26 cellular contexts compared by ENCODE assay signal in genomic region chr15:26806574-26806973, GRCh38. TPM values are rescaled to one million over a fixed set of nuclear protein-coding genes. Genes with fewer than 3 reads are reported as not detected.
DNase-seq lines count a peak whose midpoint lies in the region; ATAC-seq, FAIRE-seq and TF ChIP-seq lines count a peak whose summit lies in the region.
"Had no signal": no experiment of that assay in that cellular context is flagged by ENCODE, and none has a peak within 500 bp of the region (broad histone marks: within the 10 kb centered on the region; RNA-seq: fewer than 3 reads in every experiment).

No MANE protein-coding gene starts in this region.

- DNase-seq in left ventricle myocardium inferior (no peak), Right ventricle myocardium superior (no peak), body of pancreas (no peak), pancreas (peak in 1 of 6 donors; percentile 18), urothelium cell line (ENCODE audit: low spot score) (no peak), psoas muscle (no peak)
- DNase-seq in activated CD8-positive, alpha-beta memory T cell treated with anti-CD3 and anti-CD28 coated beads for 24 hours: no peak
- DNase-seq: ACHN; BE2C; C1 segment of cervical spinal cord; CD4-positive, CD25-positive, alpha-beta regulatory T cell; CD8-positive, alpha-beta memory T cell; COR-L47; DMS 273 treated with DMSO at 0.1 percent for 48 hours; DMS53; GDM1; HFFc6 had no signal

- TF ChIP-seq POLR2A in body of pancreas (IDR thresholded peaks at IDR 0.05): no peak

- FAIRE-seq in pancreas (lab: Jason Lieb, UNC) (no peak), urothelium cell line (lab: Jason Lieb, UNC) (peak; percentile 52)
- FAIRE-seq: A204.1, GM12892, GM18507, H54 had no signal

- ATAC-seq in Right ventricle myocardium superior (ENCODE audit: poor library complexity) (no peak), body of pancreas (peak; percentile 39), pancreas (peak in 3 of 4 donors; percentile 32 to 59 (median 51)), psoas muscle (no peak), HG03108 (IDR thresholded peaks at IDR 0.05; ENCODE audit: unreplicated experiment) (no peak)
- ATAC-seq: GM23338, HCT116 had no signal

- intact Hi-C loops in left ventricle myocardium inferior (cut with micrococcal nuclease) (no loop called here), Right ventricle myocardium superior (cut with DNase I) (no loop called here), body of pancreas (cut with DNase I) (no loop called here), pancreas (cut with DNase I) (no loop called here), psoas muscle (cut with DNase I) (no loop called here)

- H3K27ac ChIP-seq in left ventricle myocardium inferior (replicated peaks): peak overlapping the region; percentile 33
- peak overlapping the region; percentile 45 to 76 (median 62) for H3K27ac ChIP-seq in body of pancreas
- H3K27ac ChIP-seq in pancreas: peak overlapping the region; percentile 36 to 53 (median 48)
- H3K27ac ChIP-seq in psoas muscle: no peak overlapping the region
- H3K27ac ChIP-seq: HL-60 had no signal

- WGBS in body of pancreas, 2 donors: 42 to 47% methylated on average over 5 of the region's 5 CpGs
- WGBS in pancreas, 2 donors: 40 to 49% methylated on average over 5 of the region's 5 CpGs
- 80 to 84% (median 80%) methylated on average over 5 of the region's 5 CpGs for WGBS in psoas muscle, 3 donors

- H3K4me1 ChIP-seq in left ventricle myocardium inferior: peaks cover 26% of the 10 kb centered on the region
- peaks cover 28% of the 10 kb centered on the region for H3K4me1 ChIP-seq in body of pancreas
- H3K4me1 ChIP-seq in pancreas: peaks cover 0 to 10% (median 7%) of the 10 kb centered on the region in 3 donors
- H3K4me1 ChIP-seq in psoas muscle: no peaks in the 10 kb centered on the region
- H3K4me1 ChIP-seq: BE2C had no signal

- H3K36me3 ChIP-seq in left ventricle myocardium inferior (no peaks in the 10 kb centered on the region), body of pancreas (replicated peaks in 1 of 2; ENCODE audit: insufficient read depth in 1 of 2, low read depth in 2 of 2) (no peaks in the 10 kb centered on the region), pancreas (no peaks in the 10 kb centered on the region), psoas muscle (ENCODE audit: insufficient read depth in 1 of 2, low read depth in 1 of 2) (no peaks in the 10 kb centered on the region)
- H3K36me3 ChIP-seq: BE2C had no signal

- TF ChIP-seq CTCF in left ventricle myocardium inferior (IDR thresholded peaks at IDR 0.05; ENCODE audit: borderline replicate concordance) (no peak), body of pancreas (IDR thresholded peaks at IDR 0.05) (no peak), pancreas (IDR thresholded peaks at IDR 0.05) (no peak), psoas muscle (IDR thresholded peaks at IDR 0.05) (no peak)

- H3K4me3 ChIP-seq in left ventricle myocardium inferior: no peak overlapping the region
- H3K4me3 ChIP-seq in body of pancreas: no peak overlapping the region
- H3K4me3 ChIP-seq in pancreas: no peak overlapping the region
- H3K4me3 ChIP-seq in psoas muscle: no peak overlapping the region
- H3K4me3 ChIP-seq: GM23338 had no signal

- peaks cover 6% of the 10 kb centered on the region for H3K9me3 ChIP-seq in left ventricle myocardium inferior (replicated peaks)
- H3K9me3 ChIP-seq in body of pancreas: no peaks in the 10 kb centered on the region
- no peaks in the 10 kb centered on the region for H3K9me3 ChIP-seq in pancreas
- H3K9me3 ChIP-seq in psoas muscle: no peaks in the 10 kb centered on the region
- H3K9me3 ChIP-seq: BE2C had no signal

- no peaks in the 10 kb centered on the region for H3K27me3 ChIP-seq in left ventricle myocardium inferior (ENCODE audit: low read depth)
- H3K27me3 ChIP-seq in body of pancreas: no peaks in the 10 kb centered on the region
- H3K27me3 ChIP-seq in pancreas: no peaks in the 10 kb centered on the region
- no peaks in the 10 kb centered on the region for H3K27me3 ChIP-seq in psoas muscle (ENCODE audit: insufficient read depth in 3 of 3, low read length in 2 of 3)

RNA-seq across cellular contexts. Expression of gene GABRB3, which starts 33.7 kb away (rescaled TPM):
- 2.4 TPM for total RNA-seq in left ventricle myocardium inferior
- total RNA-seq in Right ventricle myocardium superior: 1.6 TPM
- total RNA-seq in body of pancreas: 1 to 10 TPM; 3.6 to 7.3 TPM
- total RNA-seq in pancreas: 10 to 100 TPM in 3 of 6 donors, 1 to 10 TPM in 3; 5.0 to 11.4 (median 10.2) TPM
- 1 to 10 TPM; 1.3 to 9.2 TPM for polyA plus RNA-seq in pancreas
- 1 to 10 TPM in 1 of 4 donors, under 1 TPM in 3; 0.17 to 1.0 (median 0.42) TPM for total RNA-seq in psoas muscle
- polyA plus RNA-seq in psoas muscle: under 1 TPM; 0.10 to 0.35 (median 0.14) TPM
- total RNA-seq: CD4-positive, CD25-positive, alpha-beta regulatory T cell; CD8-positive, alpha-beta memory T cell; HT1080 had no signal
- polyA plus RNA-seq: CD8-positive, alpha-beta memory T cell had no signal

Comparison
In these comparisons a context has a peak if more than half of its experiments do, and no peak if none do; other contexts are left out.
1. ATAC-seq: peak in body of pancreas (single experiment) and pancreas (3 of 4); none in Right ventricle myocardium superior (single experiment), psoas muscle (0 of 4) and HG03108 (single experiment).